Comparison of ENCODE assay signal across 8 cellular contexts in genomic region chr16:30628628-30629342, GRCh38. TPM values are rescaled to one million over a fixed set of nuclear protein-coding genes. Genes with fewer than 3 reads are reported as not detected.
DNase-seq lines count a peak whose midpoint lies in the region; ATAC-seq and TF ChIP-seq lines count a peak whose summit lies in the region.

No MANE protein-coding gene starts in this region.

- H2AFZ ChIP-seq in KMS-11 (ENCODE audit: low read depth): peak overlapping the region; percentile 53
- peak overlapping the region; percentile 68 for H2AFZ ChIP-seq in fibroblast of lung (ENCODE audit: low read length)

- intact Hi-C loops in Panc1 (cut with micrococcal nuclease; ENCODE audit: unreplicated experiment): loop anchor here (5.0 kb wide), 1 partner anchor 196 kb away; the partner anchor contains the start of gene DCTPP1

- H3K4me3 Mint-ChIP-seq in activated T-cell treated with anti-CD3 and anti-CD28 coated beads, Interleukin-2, amount 50 U/mL, for 24 hours: peak overlapping the region; percentile 62
- H3K4me3 Mint-ChIP-seq in neural crest cell: peak overlapping the region; percentile 10
- peak overlapping the region; percentile 75 to 83 for H3K4me3 Mint-ChIP-seq in stimulated activated naive CD8-positive, alpha-beta T cell treated with anti-CD3 and anti-CD28 coated beads, Interleukin-15, amount 100 ng/mL, for 72 hours

- peak overlapping the region; percentile 90 for H3K27ac Mint-ChIP-seq in activated T-cell treated with anti-CD3 and anti-CD28 coated beads, Interleukin-2, amount 50 U/mL, for 24 hours
- H3K27ac Mint-ChIP-seq in neural crest cell (ENCODE audit: unreplicated experiment): no peak overlapping the region
- H3K27ac Mint-ChIP-seq in stimulated activated naive CD8-positive, alpha-beta T cell treated with anti-CD3 and anti-CD28 coated beads, Interleukin-15, amount 100 ng/mL, for 72 hours: no peak overlapping the region

- no peaks in the 10 kb centered on the region for H3K9me3 Mint-ChIP-seq in activated T-cell treated with anti-CD3 and anti-CD28 coated beads, Interleukin-2, amount 50 U/mL, for 24 hours
- H3K9me3 Mint-ChIP-seq in neural crest cell: no peaks in the 10 kb centered on the region
- H3K9me3 Mint-ChIP-seq in stimulated activated naive CD8-positive, alpha-beta T cell treated with anti-CD3 and anti-CD28 coated beads, Interleukin-15, amount 100 ng/mL, for 72 hours: no peaks in the 10 kb centered on the region

- TF ChIP-seq CTCF in KMS-11 (conservative IDR thresholded peaks at IDR 0.05; ENCODE audit: low read depth, low read length) (peak; percentile 96), Panc1 (IDR thresholded peaks at IDR 0.05) (peak; percentile 95), fibroblast of lung (conservative IDR thresholded peaks at IDR 0.05 in 1 of 2, IDR thresholded peaks at IDR 0.05 in 1 of 2; ENCODE audit: low read depth in 1 of 2, low read length in 2 of 2) (peak; percentile 90 to 98), neural crest cell (conservative IDR thresholded peaks at IDR 0.05) (peak; percentile 90)

- H3K36me3 Mint-ChIP-seq in activated T-cell treated with anti-CD3 and anti-CD28 coated beads, Interleukin-2, amount 50 U/mL, for 24 hours (ENCODE audit: low read depth): peaks cover under 1% of the 10 kb centered on the region
- H3K36me3 Mint-ChIP-seq in neural crest cell (ENCODE audit: low read depth): no peaks in the 10 kb centered on the region

- H3K4me3 ChIP-seq in KMS-11 (IDR thresholded peaks at IDR 0.05; ENCODE audit: insufficient read depth, low read depth, low read length) (no peak overlapping the region), Panc1 (ENCODE audit: low read depth in 2 of 2, low read length in 2 of 2) (peak overlapping the region; percentile 33 to 61), fibroblast of lung (replicated peaks in 1 of 4; ENCODE audit: control extremely low read depth in 1 of 4, insufficient read depth in 1 of 4, low read depth in 3 of 4, low read length in 4 of 4) (no peak overlapping the region)

- H3K27ac ChIP-seq in KMS-11 (no peak overlapping the region), Panc1 (ENCODE audit: low read length) (peak overlapping the region; percentile 76), fibroblast of lung (ENCODE audit: insufficient read depth, low read length) (no peak overlapping the region)

- H3K36me3 ChIP-seq in KMS-11 (ENCODE audit: insufficient read depth) (no peaks in the 10 kb centered on the region), Panc1 (ENCODE audit: control insufficient read depth, insufficient read depth, low read length) (no peaks in the 10 kb centered on the region), fibroblast of lung (ENCODE audit: control insufficient read depth, insufficient read depth, low read length) (no peaks in the 10 kb centered on the region)

- no peaks in the 10 kb centered on the region for H4K20me1 ChIP-seq in KMS-11 (ENCODE audit: insufficient read depth)
- no peaks in the 10 kb centered on the region for H4K20me1 ChIP-seq in fibroblast of lung (ENCODE audit: control insufficient read depth, extremely low read depth, insufficient read depth, low read length)

- H3K79me2 ChIP-seq in KMS-11 (ENCODE audit: insufficient read depth, low read depth) (no peaks in the 10 kb centered on the region), fibroblast of lung (ENCODE audit: control insufficient read depth, insufficient read depth, low read length) (no peaks in the 10 kb centered on the region)

- CTCF ChIA-PET in Panc1 (lab: Charles Lee): interaction anchor here (0.7 to 2.6 kb wide), 4 partner anchors 9 to 262 kb away, joined by 4 to 13 read pairs (median 5); partner anchors contain the start of gene DCTPP1

- no peak overlapping the region for H3K9ac ChIP-seq in KMS-11
- H3K9ac ChIP-seq in fibroblast of lung (ENCODE audit: insufficient read depth, low read length): no peak overlapping the region

- DNase-seq in DMS79 treated with DMSO at 0.1 percent for 48 hours (lab: John Stamatoyannopoulos, UW): peak; percentile 83
- DNase-seq in Panc1 (ENCODE audit: low read depth, low spot score): peak; percentile 84
- DNase-seq in activated T-cell treated with anti-CD3 and anti-CD28 coated beads, Interleukin-2, amount 50 U/mL, for 24 hours: peak; percentile 94
- peak; percentile 43 to 81 for DNase-seq in fibroblast of lung (ENCODE audit: low read depth in 2 of 2)
- DNase-seq in neural crest cell (ENCODE audit: low read depth, low spot score): peak; percentile 96
- peak; percentile 81 to 82 for DNase-seq in stimulated activated naive CD8-positive, alpha-beta T cell treated with anti-CD3 and anti-CD28 coated beads, Interleukin-15, amount 100 ng/mL, for 72 hours

- H3K27me3 Mint-ChIP-seq in activated T-cell treated with anti-CD3 and anti-CD28 coated beads, Interleukin-2, amount 50 U/mL, for 24 hours: no peaks in the 10 kb centered on the region
- no peaks in the 10 kb centered on the region for H3K27me3 Mint-ChIP-seq in neural crest cell (ENCODE audit: low read depth)
- no peaks in the 10 kb centered on the region for H3K27me3 Mint-ChIP-seq in stimulated activated naive CD8-positive, alpha-beta T cell treated with anti-CD3 and anti-CD28 coated beads, Interleukin-15, amount 100 ng/mL, for 72 hours

- H3K4me1 ChIP-seq in KMS-11 (ENCODE audit: low read depth, poor library complexity, severe bottlenecking): no peaks in the 10 kb centered on the region
- peaks cover 5% of the 10 kb centered on the region; the same call in 1 of the 2 replicates for H3K4me1 ChIP-seq in Panc1 (ENCODE audit: control insufficient read depth, insufficient read depth, low read length)
- no peaks in the 10 kb centered on the region for H3K4me1 ChIP-seq in fibroblast of lung (ENCODE audit: control insufficient read depth, extremely low read depth, insufficient read depth, low read length)

- BruUV-seq in Panc1 (replicated peaks; lab: Mats Ljungman, UMichigan): no TSS peak

- ATAC-seq in Panc1 (peak; percentile 98), HG03342 (IDR thresholded peaks at IDR 0.05; ENCODE audit: unreplicated experiment) (no peak)
- ATAC-seq in stimulated activated naive CD8-positive, alpha-beta T cell treated with anti-CD3 and anti-CD28 coated beads, Interleukin-15, amount 100 ng/mL, for 72 hours: peak; percentile 89

- H3K4me2 ChIP-seq in KMS-11 (peak overlapping the region; percentile 12; the same call in 1 of the 2 replicates), fibroblast of lung (ENCODE audit: extremely low read depth, insufficient read depth, low read length) (peak overlapping the region; percentile 25)

- H3K27me3 ChIP-seq in KMS-11 (ENCODE audit: insufficient read depth, low read depth): no peaks in the 10 kb centered on the region
- H3K27me3 ChIP-seq in Panc1 (ENCODE audit: control insufficient read depth, insufficient read depth, low read length): no peaks in the 10 kb centered on the region
- H3K27me3 ChIP-seq in fibroblast of lung (ENCODE audit: control insufficient read depth, insufficient read depth, low read length): no peaks in the 10 kb centered on the region

- H3K4me1 Mint-ChIP-seq in activated T-cell treated with anti-CD3 and anti-CD28 coated beads, Interleukin-2, amount 50 U/mL, for 24 hours (ENCODE audit: low read depth): peaks cover 10% of the 10 kb centered on the region
- peaks cover 5% of the 10 kb centered on the region for H3K4me1 Mint-ChIP-seq in neural crest cell
- peaks cover 12% of the 10 kb centered on the region for H3K4me1 Mint-ChIP-seq in stimulated activated naive CD8-positive, alpha-beta T cell treated with anti-CD3 and anti-CD28 coated beads, Interleukin-15, amount 100 ng/mL, for 72 hours

- in situ Hi-C loops in Panc1 (cut with HindIII; ENCODE audit: low pct_unique_long_range_greater_than_20kb, low sequenced_read_pairs): no loop called here

- POLR2A ChIA-PET in Panc1 (lab: Charles Lee): interaction anchor here (0.7 to 0.9 kb wide), 3 partner anchors 14 to 99 kb away, joined by 4 to 11 read pairs (median 5); no protein-coding TSS in a partner anchor

- no peaks in the 10 kb centered on the region for H3K9me3 ChIP-seq in Panc1 (ENCODE audit: control insufficient read depth, insufficient read depth, low read depth, low read length)
- no peaks in the 10 kb centered on the region for H3K9me3 ChIP-seq in fibroblast of lung (ENCODE audit: control insufficient read depth, insufficient read depth, low read depth, low read length)

RNA-seq across cellular contexts. Expression of gene ZNF689, which starts 18.6 kb away (rescaled TPM):
- 16.5 TPM for total RNA-seq in Panc1 (2021; ENCODE audit: unreplicated experiment)
- 8.9 TPM for polyA plus RNA-seq in Panc1 (2012; ENCODE audit: insufficient read length)
- total RNA-seq in fibroblast of lung: 4.6 and 6.1 TPM in 2 replicates
- polyA plus RNA-seq in fibroblast of lung: 3.5 and 4.2 TPM in 2 replicates
- polyA plus RNA-seq in fibroblast of lung (2012): 3.6 and 4.7 TPM in 2 replicates
- 12.1 and 12.2 TPM in 2 replicates for polyA minus RNA-seq in fibroblast of lung (ENCODE audit: low replicate concordance)
- 23.0 and 23.2 TPM in 2 replicates for total RNA-seq in neural crest cell

RNA-seq across cellular contexts. Expression of gene PRR14, which starts 22.0 kb away (rescaled TPM):
- total RNA-seq in Panc1 (2021; ENCODE audit: unreplicated experiment): 77.6 TPM
- 44.2 TPM for polyA plus RNA-seq in Panc1 (2012; ENCODE audit: insufficient read length)
- total RNA-seq in fibroblast of lung: 5.9 and 6.6 TPM in 2 replicates
- 2.5 and 4.7 TPM in 2 replicates for polyA plus RNA-seq in fibroblast of lung
- polyA plus RNA-seq in fibroblast of lung (2012): 13.5 and 28.4 TPM in 2 replicates
- 2.8 and 9.5 TPM in 2 replicates for polyA minus RNA-seq in fibroblast of lung (ENCODE audit: low replicate concordance)
- total RNA-seq in neural crest cell: 62.8 and 67.0 TPM in 2 replicates

RNA-seq across cellular contexts. Expression of gene FBRS, which starts 29.4 kb away (rescaled TPM):
- total RNA-seq in Panc1 (2021; ENCODE audit: unreplicated experiment) (103 TPM), fibroblast of lung (16.7 and 20.8 TPM in 2 replicates), neural crest cell (63.6 and 67.1 TPM in 2 replicates)
- 102 TPM for polyA plus RNA-seq in Panc1 (2012; ENCODE audit: insufficient read length)
- 5.5 and 8.2 TPM in 2 replicates for polyA plus RNA-seq in fibroblast of lung
- polyA plus RNA-seq in fibroblast of lung (2012): 27.3 and 36.0 TPM in 2 replicates
- polyA minus RNA-seq in fibroblast of lung (ENCODE audit: low replicate concordance): 24.0 and 37.3 TPM in 2 replicates

RNA-seq across cellular contexts. Expression of gene ZNF785, which starts 43.3 kb away (rescaled TPM):
- total RNA-seq in Panc1 (2021; ENCODE audit: unreplicated experiment) (6.2 TPM), fibroblast of lung (6.6 and 8.7 TPM in 2 replicates), neural crest cell (37.6 and 38.3 TPM in 2 replicates)
- polyA plus RNA-seq in Panc1 (2012; ENCODE audit: insufficient read length): 5.0 TPM
- 4.7 and 7.1 TPM in 2 replicates for polyA plus RNA-seq in fibroblast of lung
- polyA plus RNA-seq in fibroblast of lung (2012): 4.5 and 5.2 TPM in 2 replicates
- polyA minus RNA-seq in fibroblast of lung (ENCODE audit: low replicate concordance): 6.3 and 10.8 TPM in 2 replicates

RNA-seq across cellular contexts. Expression of gene ZNF688, which starts 57.3 kb away (rescaled TPM):
- 7.7 TPM for total RNA-seq in Panc1 (2021; ENCODE audit: unreplicated experiment)
- 9.9 TPM for polyA plus RNA-seq in Panc1 (2012; ENCODE audit: insufficient read length)
- 10.3 and 12.9 TPM in 2 replicates for total RNA-seq in fibroblast of lung
- 3.0 and 3.1 TPM in 2 replicates for polyA plus RNA-seq in fibroblast of lung
- 4.6 and 7.3 TPM in 2 replicates for polyA plus RNA-seq in fibroblast of lung (2012)
- polyA minus RNA-seq in fibroblast of lung (ENCODE audit: low replicate concordance): 0.86 and 2.0 TPM in 2 replicates
- 13.4 and 14.3 TPM in 2 replicates for total RNA-seq in neural crest cell

Comparison
In these comparisons a context has a peak if more than half of its experiments do, and no peak if none do; other contexts are left out.
1. H3K4me3 ChIP-seq: peak in Panc1 (2 of 2); none in KMS-11 (single experiment) and fibroblast of lung (0 of 4).
2. H3K4me3 Mint-ChIP-seq: peak in every context shown above with its lines; median percentile 79 in stimulated activated naive CD8-positive, alpha-beta T cell treated with anti-CD3 and anti-CD28 coated beads, Interleukin-15, amount 100 ng/mL, for 72 hours; 62 in activated T-cell treated with anti-CD3 and anti-CD28 coated beads, Interleukin-2, amount 50 U/mL, for 24 hours; 10 in neural crest cell.
3. Peak in every context shown above with its lines, with median percentiles within 50 percentile points of each other: DNase-seq and CTCF ChIP-seq.